ENCODE assay signal across 17 cellular contexts in genomic region chr2:223566398-223566797, GRCh38. TPM values are rescaled to one million over a fixed set of nuclear protein-coding genes. Genes with fewer than 3 reads are reported as not detected.
DNase-seq lines count a peak whose midpoint lies in the region; ATAC-seq, FAIRE-seq and TF ChIP-seq lines count a peak whose summit lies in the region.
"Had no signal": no experiment of that assay in that cellular context is flagged by ENCODE, and none has a peak within 500 bp of the region (broad histone marks: within the 10 kb centered on the region; RNA-seq: fewer than 3 reads in every experiment).

No MANE protein-coding gene starts in this region.

- H3K36me3 Mint-ChIP-seq in activated T-cell treated with anti-CD3 and anti-CD28 coated beads, Interleukin-2, amount 50 U/mL, for 4 hours (ENCODE audit: insufficient read depth): no peaks in the 10 kb centered on the region
- H3K36me3 Mint-ChIP-seq: CD8-positive, alpha-beta T cell had no signal

- no peak overlapping the region for H3K9ac ChIP-seq in mesendoderm (ENCODE audit: low read length)
- H3K9ac ChIP-seq: BLaER1 treated with 17β-estradiol and CSF1 and Interleukin-3, amounts not matched to agents 10 nM and 100 nM; GM23248 had no signal

- H3K4me1 Mint-ChIP-seq in activated T-cell treated with anti-CD3 and anti-CD28 coated beads, Interleukin-2, amount 50 U/mL, for 4 hours (ENCODE audit: low read depth): no peaks in the 10 kb centered on the region
- H3K4me1 Mint-ChIP-seq: B cell had no signal

- no peak overlapping the region for H2AK5ac ChIP-seq in mesendoderm (ENCODE audit: low read length)

- H3K79me1 ChIP-seq in mesendoderm (ENCODE audit: low read length): no peaks in the 10 kb centered on the region

- CTCF ChIA-PET in A549 (lab: Yijun Ruan, JAX): interaction anchor here (0.6 to 1.7 kb wide), 3 partner anchors 11 to 29 kb away, joined by 4 to 5 read pairs (median 4); no protein-coding TSS in a partner anchor

- no peak overlapping the region for H3K4ac ChIP-seq in mesendoderm (ENCODE audit: low read depth, low read length)

- H3K23ac ChIP-seq in mesendoderm (ENCODE audit: low read length): peak overlapping the region; percentile 9

- peaks cover 5% of the 10 kb centered on the region for H3K9me3 Mint-ChIP-seq in activated T-cell treated with anti-CD3 and anti-CD28 coated beads, Interleukin-2, amount 50 U/mL, for 4 hours
- H3K9me3 Mint-ChIP-seq: CD8-positive, alpha-beta T cell had no signal

- H3K27me3 Mint-ChIP-seq in activated T-cell treated with anti-CD3 and anti-CD28 coated beads, Interleukin-2, amount 50 U/mL, for 4 hours (ENCODE audit: low read depth): peaks cover 6% of the 10 kb centered on the region

- no peak overlapping the region for H2BK5ac ChIP-seq in mesendoderm (ENCODE audit: low read length)

- no peak overlapping the region for H2BK120ac ChIP-seq in mesendoderm (ENCODE audit: low read depth, low read length)

- H3K27me3 ChIP-seq in mesendoderm (ENCODE audit: insufficient read depth, low read length, poor library complexity): no peaks in the 10 kb centered on the region
- no peaks in the 10 kb centered on the region for H3K27me3 ChIP-seq in WERI-Rb-1 (ENCODE audit: insufficient read depth, low read depth, severe bottlenecking)
- H3K27me3 ChIP-seq: BLaER1 treated with 17β-estradiol and CSF1 and Interleukin-3, amounts not matched to agents 10 nM and 100 nM had no signal

- no peak overlapping the region for H4K5ac ChIP-seq in mesendoderm (ENCODE audit: low read length)

- TF ChIP-seq EP300 in A549 (IDR thresholded peaks at IDR 0.05): no peak

- WGBS in A549 (ENCODE audit: missing lambda C conversion rate): 88% methylated on average over 1 of the region's 1 CpG
- WGBS in mesendoderm (ENCODE audit: extremely low coverage, insufficient coverage, low lambda C conversion rate): no CpG with 5 or more reads among the region's 1 CpG

- peak overlapping the region; percentile 16; the same call in 1 of the 3 replicates for H3K4me2 ChIP-seq in A549
- H3K4me2 ChIP-seq in mesendoderm (ENCODE audit: low read length): no peak overlapping the region
- H3K4me2 ChIP-seq: BLaER1 treated with 17β-estradiol and CSF1 and Interleukin-3, amounts not matched to agents 10 nM and 100 nM had no signal

- H3K79me2 ChIP-seq in mesendoderm (ENCODE audit: control insufficient read depth, insufficient read depth, low read length): no peaks in the 10 kb centered on the region

- no peak overlapping the region for H3K56ac ChIP-seq in mesendoderm (ENCODE audit: low read length)

- FAIRE-seq in A549 (lab: Jason Lieb, UNC): no peak
- FAIRE-seq: GM12878, GM19239 had no signal

- 0 out of 5 replicates have a peak, but pooled peaks of 1 of the 2 experiments have one; percentile 14 for TF ChIP-seq RAD21 in A549 (conservative IDR thresholded peaks at IDR 0.05 in 1 of 2, IDR thresholded peaks at IDR 0.05 in 1 of 2)

- no peak for TF ChIP-seq CTCF in A549 (IDR thresholded peaks at IDR 0.05)
- no peak for TF ChIP-seq CTCF in WERI-Rb-1 (IDR thresholded peaks at IDR 0.05; ENCODE audit: low read depth, low read length)

- ATAC-seq in A549 (peak in 1 of 2 experiments; percentile 34; a peak in 1 of 6 replicates), HG03159 (IDR thresholded peaks at IDR 0.05; ENCODE audit: unreplicated experiment) (no peak)
- ATAC-seq in activated T-cell treated with anti-CD3 and anti-CD28 coated beads, Interleukin-2, amount 50 U/mL, for 4 hours: no peak
- ATAC-seq: CD8-positive, alpha-beta T cell; GM12878 had no signal

- POLR2A ChIA-PET in A549 (lab: Yijun Ruan, JAX): no interaction called here

- no peaks in the 10 kb centered on the region for H3K36me3 ChIP-seq in mesendoderm (ENCODE audit: control insufficient read depth, insufficient read depth, low read length)
- no peaks in the 10 kb centered on the region for H3K36me3 ChIP-seq in WERI-Rb-1
- H3K36me3 ChIP-seq: BLaER1 treated with 17β-estradiol and CSF1 and Interleukin-3, amounts not matched to agents 10 nM and 100 nM; HAP-1 had no signal

- H3K4me3 ChIP-seq in A549 (no peak overlapping the region), mesendoderm (ENCODE audit: low read length) (no peak overlapping the region), WERI-Rb-1 (ENCODE audit: low read depth, low read length) (no peak overlapping the region)
- H3K4me3 ChIP-seq: BLaER1 treated with 17β-estradiol and CSF1 and Interleukin-3, amounts not matched to agents 10 nM and 100 nM; GM12878; GM23248; HAP-1 had no signal

- no peak overlapping the region for H3K18ac ChIP-seq in mesendoderm (ENCODE audit: low read length)

- H2BK15ac ChIP-seq in mesendoderm (replicated peaks; ENCODE audit: low read depth): no peak overlapping the region

- H3K27ac ChIP-seq in A549 (0 out of 6 replicates have a peak overlapping the region, but pooled peaks of 1 of the 2 experiments have one; percentile 9), mesendoderm (ENCODE audit: low read depth, low read length) (no peak overlapping the region), WERI-Rb-1 (no peak overlapping the region)
- H3K27ac ChIP-seq: 22Rv1; BLaER1 treated with 17β-estradiol and CSF1 and Interleukin-3, amounts not matched to agents 10 nM and 100 nM; GM23248 had no signal

- no peak for TF ChIP-seq POLR2A in A549 (IDR thresholded peaks at IDR 0.05; ENCODE audit: low read length)

- H3K4me1 ChIP-seq in A549: peaks cover 32% of the 10 kb centered on the region
- no peaks in the 10 kb centered on the region for H3K4me1 ChIP-seq in mesendoderm (ENCODE audit: control insufficient read depth, low read depth, low read length)
- H3K4me1 ChIP-seq: HAP-1 had no signal

- H4K8ac ChIP-seq in mesendoderm (ENCODE audit: low read depth, low read length): no peak overlapping the region

- H3K4me3 Mint-ChIP-seq in activated T-cell treated with anti-CD3 and anti-CD28 coated beads, Interleukin-2, amount 50 U/mL, for 4 hours: no peak overlapping the region
- H3K4me3 Mint-ChIP-seq: B cell; CD8-positive, alpha-beta T cell had no signal

- peak in 1 of 2 experiments; percentile 39 for DNase-seq in A549 (ENCODE audit: low read depth in 1 of 2, low spot score in 1 of 2)
- DNase-seq in HS-27A (ENCODE audit: low read depth): peak; percentile 12
- peak; percentile 71 for DNase-seq in dermis blood vessel endothelial cell
- DNase-seq in mesendoderm: no peak
- no peak for DNase-seq in activated T-cell treated with anti-CD3 and anti-CD28 coated beads, Interleukin-2, amount 50 U/mL, for 4 hours
- no peak for DNase-seq in WERI-Rb-1
- DNase-seq: Calu3; CD8-positive, alpha-beta T cell; DMS79 treated with DMSO at 0.1 percent for 48 hours; GM23248 had no signal

- H3K9me3 ChIP-seq in A549: no peaks in the 10 kb centered on the region
- H3K9me3 ChIP-seq in WERI-Rb-1 (ENCODE audit: severe bottlenecking): no peaks in the 10 kb centered on the region
- H3K9me3 ChIP-seq: BLaER1 treated with 17β-estradiol and CSF1 and Interleukin-3, amounts not matched to agents 10 nM and 100 nM; HAP-1 had no signal

TF ChIP-seq in A549, 52 proteins besides CTCF, POLR2A, EP300 and RAD21:
- no peak for TF ChIP-seq ZNF302 (CRISPR knock-in tag; IDR thresholded peaks at IDR 0.05)
- peak; percentile 18; the same call in 1 of the 2 replicates for TF ChIP-seq EHMT2 (IDR thresholded peaks at IDR 0.05; ENCODE audit: low read depth)
- no peak for TF ChIP-seq POLR2AphosphoS2 (conservative IDR thresholded peaks at IDR 0.05; ENCODE audit: low read length)
- no peak for TF ChIP-seq CBX8 (IDR thresholded peaks at IDR 0.05)
- no peak for TF ChIP-seq JUNB (IDR thresholded peaks at IDR 0.05)
- no peak for TF ChIP-seq CEBPB (IDR thresholded peaks at IDR 0.05)
- no peak for TF ChIP-seq NR3C1 (IDR thresholded peaks at IDR 0.05)
- no peak for TF ChIP-seq MAZ (IDR thresholded peaks at IDR 0.05; ENCODE audit: borderline replicate concordance, low read depth, low read length)

RNA-seq across cellular contexts. Expression of gene SCG2, which starts 35.8 kb away (rescaled TPM):
- polyA plus RNA-seq in A549 (2011; rRNA removed): 10.2 and 11.6 TPM in 2 replicates
- polyA plus RNA-seq in A549 (2012; cell fraction: cytosol; rRNA removed): 0.82 and 0.93 TPM in 2 replicates
- 0.37 and 0.77 TPM in 2 replicates for polyA plus RNA-seq in A549 (2012; cell fraction: nucleus; rRNA removed)
- 0.42 to 0.84 TPM (median 0.76 TPM) in 3 replicates for polyA plus RNA-seq in A549 (2017; fragmentation: RNase III; extraction: RNeasy Plus Mini Kit Qiagen cat#74134 plus additional on column Dnase treatment)
- polyA minus RNA-seq in A549 (2011; rRNA and poly(A)+ RNA removed): 0.68 and 1.7 TPM in 2 replicates
- under 0.01 and 0.05 TPM in 2 replicates for total RNA-seq in dermis blood vessel endothelial cell
- 2.3 TPM for polyA plus RNA-seq in mesendoderm (2013, experiment 1 of 2)
- polyA plus RNA-seq in mesendoderm (2013, experiment 2 of 2): 2.3 TPM
- not detected for total RNA-seq in activated T-cell treated with anti-CD3 and anti-CD28 coated beads, Interleukin-2, amount 50 U/mL, for 4 hours
- total RNA-seq: CD8-positive, alpha-beta T cell; GM12878 had no signal

Comparison
In these comparisons a context has a peak if more than half of its experiments do, and no peak if none do; other contexts are left out.
1. DNase-seq: peak in HS-27A (single experiment) and dermis blood vessel endothelial cell (single experiment); none in mesendoderm (single experiment), activated T-cell treated with anti-CD3 and anti-CD28 coated beads, Interleukin-2, amount 50 U/mL, for 4 hours (single experiment) and WERI-Rb-1 (single experiment).